Comparison of ENCODE assay signal across 11 cellular contexts in the genomic region with DNA sequence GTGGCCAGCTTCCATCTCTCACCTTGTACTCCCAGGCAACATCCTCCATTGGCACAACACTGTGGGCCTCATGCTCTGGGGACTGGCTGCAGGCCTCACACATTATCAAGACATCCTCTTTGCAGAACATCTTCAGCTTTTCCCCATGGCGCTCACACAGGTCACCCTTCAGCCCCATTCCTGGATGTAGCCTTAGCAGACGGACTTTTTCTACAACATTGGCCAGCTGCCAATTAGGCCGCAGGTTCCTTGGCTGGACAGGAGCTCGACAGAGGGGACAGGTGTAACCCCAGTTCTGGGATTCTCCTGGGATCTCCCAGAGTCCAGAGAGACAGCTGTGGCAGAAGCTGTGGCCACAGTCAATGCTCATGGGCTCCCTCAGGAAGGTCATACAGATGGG. TPM values are rescaled to one million over a fixed set of nuclear protein-coding genes. Genes with fewer than 3 reads are reported as not detected.
"Had no signal": no experiment of that assay in that cellular context is flagged by ENCODE, and none has a peak within 500 bp of the region (broad histone marks: within the 10 kb centered on the region; RNA-seq: fewer than 3 reads in every experiment).

No MANE protein-coding gene starts in this region.

- DNase-seq: GM23248, GOT3, HFFc6, KG1 had no signal

- H3K27ac Mint-ChIP-seq: HFFc6, IgD-negative memory B cell had no signal

- H3K4me3 ChIP-seq: GM23248, HAP-1 had no signal

- FAIRE-seq: H54, HepG2 had no signal

- H3K9ac ChIP-seq: GM23248 had no signal

- H3K9me3 Mint-ChIP-seq: HFFc6, IgD-negative memory B cell had no signal

- ATAC-seq: HCT116, HepG2 had no signal

- H3K27me3 Mint-ChIP-seq: IgD-negative memory B cell had no signal

- H3K27ac ChIP-seq: GM23248, HL-60 had no signal

- H3K36me3 ChIP-seq: HAP-1 had no signal

- H2AFZ ChIP-seq: GM23248 had no signal

- H3K4me3 Mint-ChIP-seq: HFFc6 had no signal

RNA-seq across cellular contexts. Expression of a gene that starts 3.0 kb away (rescaled TPM):
- total RNA-seq: HepG2 had no signal
- polyA plus RNA-seq: HepG2 had no signal

RNA-seq across cellular contexts. Expression of a gene that starts 11.2 kb away (rescaled TPM):
- total RNA-seq: GM23248, HepG2, HFFc6, HT1080 had no signal
- polyA plus RNA-seq: GM23248, HepG2, IgD-negative memory B cell had no signal

RNA-seq across cellular contexts. Expression of a gene that starts 23.5 kb away (rescaled TPM):
- total RNA-seq: GM23248, HepG2, HFFc6, HT1080 had no signal
- polyA plus RNA-seq: GM23248, HepG2, IgD-negative memory B cell had no signal

RNA-seq across cellular contexts. Expression of a gene that starts 32.2 kb away (rescaled TPM):
- total RNA-seq: GM23248, HepG2, HFFc6, HT1080 had no signal
- polyA plus RNA-seq: GM23248, HepG2, IgD-negative memory B cell had no signal

RNA-seq across cellular contexts. Expression of a gene that starts 38.7 kb away (rescaled TPM):
- total RNA-seq: GM23248, HepG2, HFFc6, HT1080 had no signal
- polyA plus RNA-seq: GM23248, HepG2, IgD-negative memory B cell had no signal
